Comparison of ENCODE assay signal across 11 cellular contexts in genomic region chr21:34128674-34129038, GRCh38. TPM values are rescaled to one million over a fixed set of nuclear protein-coding genes. Genes with fewer than 3 reads are reported as not detected.
DNase-seq lines count a peak whose midpoint lies in the region; ATAC-seq and TF ChIP-seq lines count a peak whose summit lies in the region.
"Had no signal": no experiment of that assay in that cellular context is flagged by ENCODE, and none has a peak within 500 bp of the region (broad histone marks: within the 10 kb centered on the region; RNA-seq: fewer than 3 reads in every experiment).

No MANE protein-coding gene starts in this region.

- no peaks in the 10 kb centered on the region for H3K27me3 Mint-ChIP-seq in chondrocyte (ENCODE audit: low read depth)
- H3K27me3 Mint-ChIP-seq in natural killer cell (ENCODE audit: low read depth in 2 of 2): no peaks in the 10 kb centered on the region
- H3K27me3 Mint-ChIP-seq: central memory CD8-positive, alpha-beta T cell had no signal

- peak overlapping the region; percentile 26 for H3K4me3 Mint-ChIP-seq in chondrocyte (ENCODE audit: unreplicated experiment)
- peak overlapping the region; percentile 14 for H3K4me3 Mint-ChIP-seq in natural killer cell

- no peak overlapping the region for H3K4me3 ChIP-seq in vagina

- H3K27ac Mint-ChIP-seq in chondrocyte (ENCODE audit: unreplicated experiment): peak overlapping the region; percentile 97
- H3K27ac Mint-ChIP-seq in natural killer cell: peak overlapping the region; percentile 73 to 83

- H3K36me3 ChIP-seq in vagina: no peaks in the 10 kb centered on the region

- H3K9me3 Mint-ChIP-seq in chondrocyte (ENCODE audit: low read depth) (peaks cover 7% of the 10 kb centered on the region), natural killer cell (no peaks in the 10 kb centered on the region)
- H3K9me3 Mint-ChIP-seq: central memory CD8-positive, alpha-beta T cell had no signal

- no peaks in the 10 kb centered on the region for H3K9me3 ChIP-seq in vagina

- intact Hi-C loops in Right ventricle myocardium inferior (cut with DNase I) (loop anchor here (5.0 kb wide), 4 partner anchors 51 to 219 kb away; no protein-coding TSS in a partner anchor), cardiac septum (cut with DNase I) (loop anchor here (5.0 kb wide), 3 partner anchors 56 to 219 kb away; partner anchors contain the start of genes MRPS6 and SLC5A3), natural killer cell (cut with micrococcal nuclease) (no loop called here), vagina (cut with DNase I) (no loop called here)

- TF ChIP-seq POLR2A in vagina (IDR thresholded peaks at IDR 0.05): no peak

- H3K4me1 Mint-ChIP-seq in chondrocyte (ENCODE audit: low read depth): peaks cover 81% of the 10 kb centered on the region
- H3K4me1 Mint-ChIP-seq in natural killer cell: peaks cover 90 to 92% of the 10 kb centered on the region in 2 donors

- TF ChIP-seq CTCF in chondrocyte (IDR thresholded peaks at IDR 0.05) (no peak), natural killer cell (IDR thresholded peaks at IDR 0.05) (no peak), vagina (IDR thresholded peaks at IDR 0.05) (no peak)

- ATAC-seq in Right ventricle myocardium inferior (peak; percentile 44), natural killer cell (no peak), HG02678 (IDR thresholded peaks at IDR 0.05; ENCODE audit: unreplicated experiment) (no peak), GM18520 (IDR thresholded peaks at IDR 0.05; ENCODE audit: unreplicated experiment) (no peak)

- peaks cover 8% of the 10 kb centered on the region for H3K36me3 Mint-ChIP-seq in chondrocyte (ENCODE audit: low read depth)
- peaks cover 17% of the 10 kb centered on the region for H3K36me3 Mint-ChIP-seq in natural killer cell

- no peaks in the 10 kb centered on the region for H3K27me3 ChIP-seq in vagina

- no peak for DNase-seq in Right ventricle myocardium inferior (ENCODE audit: missing footprints)
- DNase-seq in cardiac septum (ENCODE audit: low spot score): no peak
- no peak for DNase-seq in chondrocyte (ENCODE audit: low spot score)
- DNase-seq in natural killer cell: no peak
- DNase-seq in vagina (ENCODE audit: extremely low spot score in 2 of 2): no peak
- no peak for DNase-seq in OCI-M2 (lab: John Stamatoyannopoulos, UW; ENCODE audit: unreplicated experiment)
- DNase-seq: COR-L47, WERI-Rb-1 had no signal

- peaks cover 53% of the 10 kb centered on the region for H3K4me1 ChIP-seq in vagina

- H3K27ac ChIP-seq in vagina: peak overlapping the region; percentile 91
- H3K27ac ChIP-seq: WERI-Rb-1 had no signal

RNA-seq across cellular contexts. Expression of gene MRPS6, which starts 55.3 kb away (rescaled TPM):
- total RNA-seq in Right ventricle myocardium inferior (72.2 TPM), cardiac septum (30.2 TPM), chondrocyte (102 to 106 TPM (median 104 TPM) in 3 replicates), natural killer cell (10 to 100 TPM; 42.7 to 54.5 (median 44.3) TPM), vagina (23.3 TPM)

RNA-seq across cellular contexts. Expression of gene SLC5A3, which starts 55.3 kb away (rescaled TPM):
- total RNA-seq in Right ventricle myocardium inferior: 6.2 TPM
- 5.0 TPM for total RNA-seq in cardiac septum
- 47.6 to 92.7 TPM (median 48.0 TPM) in 3 replicates for total RNA-seq in chondrocyte
- total RNA-seq in natural killer cell: 10 to 100 TPM; 14.5 to 25.1 (median 17.9) TPM
- total RNA-seq in vagina: 17.9 TPM

Comparison
In these comparisons a context has a peak if more than half of its experiments do, and no peak if none do; other contexts are left out.
1. intact Hi-C loops: an anchor here in Right ventricle myocardium inferior (5.0 kb wide) and cardiac septum (5.0 kb wide); none called in natural killer cell and vagina.